34 cellular contexts compared by ENCODE assay signal in the genomic region with DNA sequence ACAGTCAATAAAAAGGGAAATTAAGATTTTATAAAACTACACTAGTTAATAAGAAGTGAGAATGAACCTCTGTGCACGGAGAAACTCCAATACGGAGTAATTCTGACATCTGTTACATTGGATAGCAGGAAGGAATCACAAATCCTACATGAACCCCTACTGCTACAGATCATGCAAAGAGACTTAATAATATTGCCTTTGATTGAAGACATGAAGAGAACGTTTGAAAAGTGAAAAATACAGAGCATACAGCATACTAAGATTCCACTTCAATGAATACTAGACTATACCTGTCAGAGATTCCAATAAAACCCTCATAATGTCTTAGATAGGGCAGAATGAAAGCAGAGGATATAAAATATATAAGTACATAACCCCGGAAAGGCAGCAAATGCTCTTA.
DNase-seq lines count a peak whose midpoint lies in the region; ATAC-seq, FAIRE-seq and TF ChIP-seq lines count a peak whose summit lies in the region.
"Had no signal": no experiment of that assay in that cellular context is flagged by ENCODE, and none has a peak within 500 bp of the region (broad histone marks: within the 10 kb centered on the region; RNA-seq: fewer than 3 reads in every experiment).

No MANE protein-coding gene starts in this region.

- no peaks in the 10 kb centered on the region for H3K36me3 ChIP-seq in neural cell (ENCODE audit: insufficient read depth, low read length)
- H3K36me3 ChIP-seq in neural progenitor cell = no peaks in the 10 kb centered on the region
- H3K36me3 ChIP-seq: BE2C; BLaER1; BLaER1 treated with 17β-estradiol and CSF1 and Interleukin-3, amounts not matched to agents 10 nM and 100 nM had no signal

- H3K23me2 ChIP-seq in H9 (ENCODE audit: insufficient read length, low read depth, low read length, poor library complexity, severe bottlenecking) = no peaks in the 10 kb centered on the region

- no peak for ATAC-seq in GM21529 (IDR thresholded peaks at IDR 0.05; ENCODE audit: unreplicated experiment)
- ATAC-seq: A549; CD8-positive, alpha-beta T cell had no signal

- H3K4me3 Mint-ChIP-seq in neural progenitor cell (no peak overlapping the region), H9 (no peak overlapping the region)
- H3K4me3 Mint-ChIP-seq: B cell; CD14-positive monocyte; CD4-positive, alpha-beta memory T cell; CD4-positive, alpha-beta T cell; CD4-positive, CD25-positive, alpha-beta regulatory T cell; CD8-positive, alpha-beta memory T cell; CD8-positive, alpha-beta T cell had no signal

- peak; percentile 55 for FAIRE-seq in D721Med (lab: Jason Lieb, UNC)
- FAIRE-seq: A204.1, A549 had no signal

- H4K20me1 ChIP-seq in neural cell (ENCODE audit: insufficient read depth) = no peaks in the 10 kb centered on the region
- H4K20me1 ChIP-seq in neural progenitor cell (ENCODE audit: low read depth) = no peaks in the 10 kb centered on the region
- no peaks in the 10 kb centered on the region for H4K20me1 ChIP-seq in H9 (ENCODE audit: control insufficient read depth, insufficient read depth, insufficient read length)
- H4K20me1 ChIP-seq: BLaER1; BLaER1 treated with 17β-estradiol and CSF1 and Interleukin-3, amounts not matched to agents 10 nM and 100 nM had no signal

- H3K27ac ChIP-seq in neural cell (ENCODE audit: low read length) (no peak overlapping the region), neural progenitor cell (no peak overlapping the region), H9 (ENCODE audit: insufficient read length, low read depth, low read length) (no peak overlapping the region)
- H3K27ac ChIP-seq: 22Rv1; A549; BLaER1; BLaER1 treated with 17β-estradiol and CSF1 and Interleukin-3, amounts not matched to agents 10 nM and 100 nM; C4-2B had no signal

- H3K56ac ChIP-seq in H9 (ENCODE audit: insufficient read length, low read depth, low read length) = no peak overlapping the region

- TF ChIP-seq EP300 in neural cell (conservative IDR thresholded peaks at IDR 0.05; ENCODE audit: poor library complexity, severe bottlenecking) = peak; percentile 57

- H3F3A ChIP-seq in neural cell (ENCODE audit: insufficient read depth, low read length, poor library complexity, severe bottlenecking) (no peaks in the 10 kb centered on the region), neural progenitor cell (ENCODE audit: low read depth) (no peaks in the 10 kb centered on the region)

- H3K9ac ChIP-seq in neural cell (ENCODE audit: low read length) = no peak overlapping the region
- H3K9ac ChIP-seq in neural progenitor cell = no peak overlapping the region
- H3K9ac ChIP-seq in H9 (ENCODE audit: extremely low read depth, insufficient read length, low read length) = no peak overlapping the region
- H3K9ac ChIP-seq: BLaER1; BLaER1 treated with 17β-estradiol and CSF1 and Interleukin-3, amounts not matched to agents 10 nM and 100 nM had no signal

- H3K4ac ChIP-seq in H9 (ENCODE audit: low read depth, low read length) = no peak overlapping the region

- H3K14ac ChIP-seq in H9 (ENCODE audit: insufficient read depth, low read length) = no peak overlapping the region

- H3K27me3 Mint-ChIP-seq in neural progenitor cell (ENCODE audit: insufficient read depth, low read depth) (no peaks in the 10 kb centered on the region), H9 (ENCODE audit: low read depth) (no peaks in the 10 kb centered on the region)
- H3K27me3 Mint-ChIP-seq: B cell; CD4-positive, CD25-positive, alpha-beta regulatory T cell; CD8-positive, alpha-beta memory T cell had no signal

- no peak overlapping the region for H2BK120ac ChIP-seq in H9 (ENCODE audit: low read depth, low read length, poor library complexity, severe bottlenecking)

- TF ChIP-seq CTCF in D721Med (IDR thresholded peaks at IDR 0.05; ENCODE audit: insufficient read depth, missing control alignments) (no peak), neural cell (IDR thresholded peaks at IDR 0.05; ENCODE audit: poor library complexity, severe bottlenecking) (no peak), neural progenitor cell (IDR thresholded peaks at IDR 0.05) (no peak), H9 (conservative IDR thresholded peaks at IDR 0.05) (no peak)

- H3K18ac ChIP-seq in H9 (ENCODE audit: insufficient read length, low read depth, low read length) = no peak overlapping the region

- no peak overlapping the region for H2BK5ac ChIP-seq in H9 (ENCODE audit: insufficient read length, low read length)

- no peak overlapping the region for H2BK15ac ChIP-seq in H9 (ENCODE audit: low read depth, low read length)

- no peaks in the 10 kb centered on the region for H3K79me1 ChIP-seq in H9 (ENCODE audit: insufficient read depth, low read depth, low read length, poor library complexity, severe bottlenecking)

- no peaks in the 10 kb centered on the region for H3K9me2 ChIP-seq in neural cell (ENCODE audit: insufficient read depth, low read length)

- H3K27me3 ChIP-seq in neural cell (ENCODE audit: insufficient read depth, low read depth, low read length) (no peaks in the 10 kb centered on the region), neural progenitor cell (no peaks in the 10 kb centered on the region), H9 (ENCODE audit: insufficient read depth, low read length) (no peaks in the 10 kb centered on the region)
- H3K27me3 ChIP-seq: BE2C; BLaER1; BLaER1 treated with 17β-estradiol and CSF1 and Interleukin-3, amounts not matched to agents 10 nM and 100 nM had no signal

- no peak overlapping the region for H4K8ac ChIP-seq in H9 (replicated peaks; ENCODE audit: insufficient read length, low read depth, low read length)

- H3K4me2 ChIP-seq in neural cell (ENCODE audit: low read length) = no peak overlapping the region
- no peak overlapping the region for H3K4me2 ChIP-seq in neural progenitor cell
- H3K4me2 ChIP-seq in H9 (ENCODE audit: insufficient read depth, insufficient read length, low read length) = no peak overlapping the region
- H3K4me2 ChIP-seq: A549; BLaER1; BLaER1 treated with 17β-estradiol and CSF1 and Interleukin-3, amounts not matched to agents 10 nM and 100 nM had no signal

- H3K9me3 Mint-ChIP-seq in neural progenitor cell (no peaks in the 10 kb centered on the region), H9 (no peaks in the 10 kb centered on the region)
- H3K9me3 Mint-ChIP-seq: CD14-positive monocyte; CD4-positive, alpha-beta T cell; CD8-positive, alpha-beta T cell had no signal

- H3K27ac Mint-ChIP-seq in neural progenitor cell (peak overlapping the region; percentile 44), H9 (no peak overlapping the region; a peak in 1 of 7 replicates)
- H3K27ac Mint-ChIP-seq: B cell; CD14-positive monocyte; CD4-positive, alpha-beta memory T cell; CD4-positive, alpha-beta T cell; CD4-positive, CD25-positive, alpha-beta regulatory T cell; CD8-positive, alpha-beta memory T cell; CD8-positive, alpha-beta T cell had no signal

- H4K91ac ChIP-seq in H9 (ENCODE audit: insufficient read length, low read depth, low read length) = no peak overlapping the region

- no peak for DNase-seq in D721Med (ENCODE audit: insufficient read length, low spot score)
- DNase-seq in neural progenitor cell (ENCODE audit: low spot score) = no peak
- DNase-seq in iPS-NIHi11 (ENCODE audit: low spot score) = no peak
- no peak for DNase-seq in H9
- DNase-seq: 8988T; ACHN; AML-193; BE2C; C1 segment of cervical spinal cord; Caco-2; Calu3; CD4-positive, alpha-beta memory T cell; CD4-positive, alpha-beta T cell; CD4-positive, CD25-positive, alpha-beta regulatory T cell; CD8-positive, alpha-beta memory T cell; CD8-positive, alpha-beta T cell; COR-L47; DMS 273 treated with DMSO at 0.1 percent for 48 hours; DMS153; DMS53; DMS79; DMS79 treated with DMSO at 0.1 percent for 48 hours; DND-41; EL had no signal

- no peak overlapping the region for H2AK5ac ChIP-seq in H9 (ENCODE audit: insufficient read length, low read length)

- H4K5ac ChIP-seq in H9 (ENCODE audit: insufficient read length, low read depth, low read length) = no peak overlapping the region

- no peak overlapping the region for H3T11ph ChIP-seq in H9 (ENCODE audit: low read length)

- TF ChIP-seq RAD21 in neural cell (conservative IDR thresholded peaks at IDR 0.05) = no peak

- H3K79me2 ChIP-seq in neural cell (replicated peaks; ENCODE audit: insufficient read depth, low read length) (no peaks in the 10 kb centered on the region), neural progenitor cell (ENCODE audit: low read depth) (no peaks in the 10 kb centered on the region), H9 (ENCODE audit: insufficient read depth, low read length) (no peaks in the 10 kb centered on the region)

- H3K23ac ChIP-seq in H9 (ENCODE audit: insufficient read length, low read depth, low read length) = no peak overlapping the region

- no peaks in the 10 kb centered on the region for H3K9me3 ChIP-seq in neural cell (ENCODE audit: low read length)
- no peaks in the 10 kb centered on the region for H3K9me3 ChIP-seq in neural progenitor cell (ENCODE audit: low read depth)
- H3K9me3 ChIP-seq in H9 (ENCODE audit: control insufficient read depth, low read depth, low read length) = no peaks in the 10 kb centered on the region
- H3K9me3 ChIP-seq: A549; BE2C; BLaER1; BLaER1 treated with 17β-estradiol and CSF1 and Interleukin-3, amounts not matched to agents 10 nM and 100 nM; Caco-2 had no signal

- WGBS in H9 (ENCODE audit: extremely low coverage, insufficient read length, low lambda C conversion rate) = no CpG with 5 or more reads among the region's 4 CpGs

- no peak overlapping the region for H2BK20ac ChIP-seq in H9 (ENCODE audit: low read depth, low read length, poor library complexity, severe bottlenecking)

- H3K36me3 Mint-ChIP-seq in neural progenitor cell (no peaks in the 10 kb centered on the region), H9 (ENCODE audit: insufficient read depth in 1 of 3, low read depth in 3 of 3) (no peaks in the 10 kb centered on the region)
- H3K36me3 Mint-ChIP-seq: CD14-positive monocyte; CD4-positive, alpha-beta memory T cell; CD4-positive, CD25-positive, alpha-beta regulatory T cell; CD8-positive, alpha-beta memory T cell; CD8-positive, alpha-beta T cell had no signal

- H3K4me1 ChIP-seq in neural progenitor cell (peaks cover 19% of the 10 kb centered on the region), H9 (ENCODE audit: insufficient read depth, low read length) (peaks cover 4% of the 10 kb centered on the region; the same call in 1 of the 2 replicates)
- H3K4me1 ChIP-seq: BE2C, BLaER1, Caco-2 had no signal

- H2BK12ac ChIP-seq in H9 (ENCODE audit: insufficient read length, low read depth, low read length) = no peak overlapping the region

- peaks cover 52% of the 10 kb centered on the region for H3K4me1 Mint-ChIP-seq in neural progenitor cell
- H3K4me1 Mint-ChIP-seq in H9 = peaks cover 29 to 33% of the 10 kb centered on the region in 2 experiments
- H3K4me1 Mint-ChIP-seq: B cell; CD4-positive, CD25-positive, alpha-beta regulatory T cell; CD8-positive, alpha-beta memory T cell had no signal

- H2AFZ ChIP-seq in neural cell (ENCODE audit: low read depth, low read length) (no peak overlapping the region), neural progenitor cell (replicated peaks) (no peak overlapping the region), H9 (ENCODE audit: low read length) (no peak overlapping the region)

- H3K4me3 ChIP-seq in neural cell (ENCODE audit: low read length) = no peak overlapping the region
- no peak overlapping the region for H3K4me3 ChIP-seq in neural progenitor cell
- H3K4me3 ChIP-seq: A549; BLaER1; BLaER1 treated with 17β-estradiol and CSF1 and Interleukin-3, amounts not matched to agents 10 nM and 100 nM had no signal

TF ChIP-seq in neural cell, 6 proteins besides CTCF, POLR2A, EP300 and RAD21 (continues in another document):
- TF ChIP-seq MXI1 (conservative IDR thresholded peaks at IDR 0.05; ENCODE audit: poor library complexity, severe bottlenecking) = no peak
